Comparison of ENCODE assay signal across 10 cellular contexts in the genomic region with DNA sequence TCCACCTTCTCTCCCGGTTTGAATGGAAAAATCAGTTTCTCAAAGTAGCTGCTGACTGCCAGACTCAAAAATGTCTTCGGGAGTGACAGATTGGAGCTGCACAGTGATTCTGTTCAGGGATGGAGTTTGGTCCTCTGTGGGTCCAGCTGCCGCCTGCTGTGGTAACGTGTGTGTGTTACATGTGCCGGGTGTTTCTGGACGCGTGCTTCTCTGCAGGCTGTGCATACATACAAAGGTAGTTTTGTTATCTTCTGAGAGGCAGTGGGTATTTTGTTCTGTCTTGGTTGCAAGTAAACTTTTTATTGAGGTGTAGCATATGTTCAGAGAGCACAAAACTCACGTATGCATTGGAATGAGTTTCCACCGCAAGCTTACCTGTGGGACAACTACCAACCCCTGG. TPM values are rescaled to one million over a fixed set of nuclear protein-coding genes. Genes with fewer than 3 reads are reported as not detected.
DNase-seq lines count a peak whose midpoint lies in the region; ATAC-seq, FAIRE-seq and TF ChIP-seq lines count a peak whose summit lies in the region.
"Had no signal": no experiment of that assay in that cellular context is flagged by ENCODE, and none has a peak within 500 bp of the region (broad histone marks: within the 10 kb centered on the region; RNA-seq: fewer than 3 reads in every experiment).

No MANE protein-coding gene starts in this region.

- no peak for TF ChIP-seq RAD21 in HepG2 (CRISPR knock-in tag; IDR thresholded peaks at IDR 0.05)

- H4K20me1 ChIP-seq in HepG2 (ENCODE audit: insufficient read depth, low read length) = no peaks in the 10 kb centered on the region

- in situ Hi-C loops in HepG2 (cut with HindIII; ENCODE audit: extremely low pct_ligation_motif_present, low pct_unique_long_range_greater_than_20kb) = no loop called here

- H3K27me3 ChIP-seq in right lobe of liver (no peaks in the 10 kb centered on the region), HepG2 (ENCODE audit: control insufficient read depth in 1 of 2, insufficient read depth in 2 of 2, low read length in 2 of 2) (no peaks in the 10 kb centered on the region), duodenal mucosa (ENCODE audit: control insufficient read depth in 1 of 2, insufficient read depth in 2 of 2, low read length in 2 of 2) (no peaks in the 10 kb centered on the region), muscle layer of colon (ENCODE audit: control insufficient read depth in 1 of 2, insufficient read depth in 2 of 2, low read length in 2 of 2) (no peaks in the 10 kb centered on the region)

- no peaks in the 10 kb centered on the region for H3K79me2 ChIP-seq in HepG2 (ENCODE audit: insufficient read depth, low read length)

- no peak for TF ChIP-seq EP300 in HepG2 (IDR thresholded peaks at IDR 0.05; ENCODE audit: low read depth in 2 of 2, low read length in 2 of 2)
- TF ChIP-seq EP300 in HepG2 (CRISPR knock-in tag; IDR thresholded peaks at IDR 0.05; ENCODE audit: borderline replicate concordance) = no peak

- H3K4me1 ChIP-seq in right lobe of liver = peaks cover 0 to 7% (median 0%) of the 10 kb centered on the region in 4 donors
- H3K4me1 ChIP-seq in HepG2 (ENCODE audit: insufficient read depth, low read length) = peaks cover 34% of the 10 kb centered on the region
- peaks cover 14 to 25% of the 10 kb centered on the region in 2 donors for H3K4me1 ChIP-seq in duodenal mucosa (ENCODE audit: control insufficient read depth in 1 of 2, insufficient read depth in 2 of 2, low read length in 2 of 2)
- peaks cover 50% of the 10 kb centered on the region for H3K4me1 ChIP-seq in muscle layer of colon (ENCODE audit: insufficient read depth, low read length)

- H3K27ac ChIP-seq in right lobe of liver = peak overlapping the region in 2 of 3 donors; percentile 7 to 67
- no peak overlapping the region for H3K27ac ChIP-seq in HepG2 (ENCODE audit: extremely low read length, insufficient read depth, low read length)
- peak overlapping the region; percentile 60 for H3K27ac ChIP-seq in duodenal mucosa (ENCODE audit: low read depth, low read length)
- H3K27ac ChIP-seq in muscle layer of colon (ENCODE audit: low read depth, low read length) = peak overlapping the region; percentile 88

- H3K9ac ChIP-seq in HepG2 (ENCODE audit: insufficient read depth, low read depth, low read length) (no peak overlapping the region), duodenal mucosa (ENCODE audit: low read depth in 1 of 2, low read length in 2 of 2) (no peak overlapping the region), muscle layer of colon (ENCODE audit: low read length) (peak overlapping the region; percentile 37)

- peak overlapping the region in 1 of 3 donors; percentile 28 for H3K4me3 ChIP-seq in right lobe of liver
- no peak overlapping the region for H3K4me3 ChIP-seq in HepG2 (replicated peaks in 1 of 3; ENCODE audit: insufficient read depth in 1 of 3, low read depth in 2 of 3, low read length in 3 of 3)
- peak overlapping the region; percentile 49 to 58 for H3K4me3 ChIP-seq in duodenal mucosa (ENCODE audit: low read depth in 1 of 2, low read length in 2 of 2)
- H3K4me3 ChIP-seq in muscle layer of colon (ENCODE audit: low read depth in 1 of 2, low read length in 2 of 2) = peak overlapping the region; percentile 58 to 71

- no peak overlapping the region for H3K4me2 ChIP-seq in HepG2 (ENCODE audit: low read depth, low read length)

- no peak for TF ChIP-seq POLR2A in right lobe of liver (IDR thresholded peaks at IDR 0.05)
- no peak for TF ChIP-seq POLR2A in HepG2 (IDR thresholded peaks at IDR 0.05; ENCODE audit: insufficient read depth in 1 of 2, low read depth in 2 of 2, low read length in 2 of 2)

- no peak for DNase-seq in right lobe of liver
- DNase-seq in HepG2 (ENCODE audit: low spot score) = no peak
- DNase-seq in activated gamma-delta T cell treated with Interleukin-2 at 50 U/mL for 16 hours = no peak
- no peak for DNase-seq in mucosa of gallbladder (ENCODE audit: low spot score)
- no peak for DNase-seq in stimulated activated CD4-positive, alpha-beta T cell treated with anti-CD3 and anti-CD28 coated beads, Interleukin-4, amount 100 ng/mL, for 24 hours
- no peak for DNase-seq in stimulated activated CD4-positive, alpha-beta T cell treated with anti-CD3 and anti-CD28 coated beads, Interleukin-4, amount 100 ng/mL, for 1 hour
- DNase-seq: activated CD8-positive, alpha-beta T cell treated with anti-CD3 and anti-CD28 coated beads for 36 hours; CD4-positive, CD25-positive, alpha-beta regulatory T cell had no signal

- FAIRE-seq in HepG2 (lab: Jason Lieb, UNC) = no peak

- TF ChIP-seq CTCF in right lobe of liver (IDR thresholded peaks at IDR 0.05) (no peak), HepG2 (CRISPR knock-in tag; IDR thresholded peaks at IDR 0.05) (no peak)

- CTCF ChIA-PET in HepG2 (lab: Yijun Ruan, JAX; ENCODE audit: low intra/inter-chr PET ratio, low total read pairs) = no interaction called here

- H3K36me3 ChIP-seq in right lobe of liver = peaks cover 0 to 13% (median 0%) of the 10 kb centered on the region in 4 donors
- H3K36me3 ChIP-seq in HepG2 (replicated peaks in 1 of 2; ENCODE audit: control insufficient read depth in 1 of 2, insufficient read depth in 2 of 2, low read length in 2 of 2) = no peaks in the 10 kb centered on the region
- H3K36me3 ChIP-seq in duodenal mucosa (ENCODE audit: control insufficient read depth in 1 of 2, insufficient read depth in 2 of 2, low read length in 2 of 2) = peaks cover 23 to 44% of the 10 kb centered on the region in 2 donors
- H3K36me3 ChIP-seq in muscle layer of colon (ENCODE audit: insufficient read depth, low read length) = no peaks in the 10 kb centered on the region

- H3K9me3 ChIP-seq in right lobe of liver (no peaks in the 10 kb centered on the region), HepG2 (ENCODE audit: low read length) (no peaks in the 10 kb centered on the region), duodenal mucosa (ENCODE audit: control insufficient read depth in 1 of 2, low read length in 2 of 2) (no peaks in the 10 kb centered on the region), muscle layer of colon (ENCODE audit: low read length) (no peaks in the 10 kb centered on the region)

- ATAC-seq in right lobe of liver (no peak), HepG2 (no peak)
- ATAC-seq: activated CD8-positive, alpha-beta T cell treated with anti-CD3 and anti-CD28 coated beads for 36 hours had no signal

- intact Hi-C loops in right lobe of liver (cut with DNase I) (no loop called here), HepG2 (cut with micrococcal nuclease; ENCODE audit: unreplicated experiment) (no loop called here)

- POLR2A ChIA-PET in HepG2 (lab: Yijun Ruan, JAX) = interaction anchor here (2.2 to 3.0 kb wide), 2 partner anchors 11 to 14 kb away, joined by 5 to 22 read pairs; no protein-coding TSS in a partner anchor

- H2AFZ ChIP-seq in HepG2 (ENCODE audit: low read length) = no peak overlapping the region

- BruUV-seq in HepG2 (replicated peaks; lab: Mats Ljungman, UMichigan) = no TSS peak

- WGBS in right lobe of liver (ENCODE audit: insufficient coverage, low coverage, low lambda C conversion rate, missing lambda C conversion rate) = 69% methylated on average over 5 of the region's 9 CpGs
- WGBS in HepG2 (ENCODE audit: low lambda C conversion rate) = 95% methylated on average over 9 of the region's 9 CpGs

TF ChIP-seq in HepG2, 621 proteins besides CTCF, POLR2A, EP300 and RAD21:
- TF ChIP-seq SALL2 (CRISPR knock-in tag; IDR thresholded peaks at IDR 0.05) (no peak), ZNF484 (CRISPR knock-in tag; IDR thresholded peaks at IDR 0.05; ENCODE audit: borderline replicate concordance, low read depth) (no peak), ZNF883 (CRISPR knock-in tag; IDR thresholded peaks at IDR 0.05; ENCODE audit: not compliant biosample characterization) (no peak), NR1H2 (CRISPR knock-in tag; IDR thresholded peaks at IDR 0.05; ENCODE audit: borderline replicate concordance, low read depth) (no peak), ZNF629 (CRISPR knock-in tag; conservative IDR thresholded peaks at IDR 0.05) (no peak), SRSF1 (optimal IDR thresholded peaks at IDR 0.05; ENCODE audit: low read depth, low read length) (no peak), ELF1 (CRISPR knock-in tag; IDR thresholded peaks at IDR 0.05) (no peak)

RNA-seq across cellular contexts. Expression of gene NAA20, which starts 41.3 kb away (rescaled TPM):
- 10 to 100 TPM; 34.0 to 48.0 (median 41.7) TPM for total RNA-seq in right lobe of liver
- 82.8 and 114 TPM in 2 replicates for total RNA-seq in HepG2 (2016; rRNA removed; fragmentation: Illumina TruSeq; extraction: Trizol)
- 21.7 and 25.6 TPM in 2 replicates for total RNA-seq in HepG2 (2016; cell fraction: cytosol; rRNA removed; fragmentation: Illumina TruSeq; extraction: Trizol; ENCODE audit: low read depth)
- 86.7 and 113 TPM in 2 replicates for total RNA-seq in HepG2 (2016; cell fraction: insoluble cytoplasmic fraction; rRNA removed; fragmentation: Illumina TruSeq; extraction: Trizol)
- 37.5 and 43.6 TPM in 2 replicates for total RNA-seq in HepG2 (2016; cell fraction: membrane; rRNA removed; fragmentation: Illumina TruSeq; extraction: Trizol)
- total RNA-seq in HepG2 (2016; cell fraction: nucleus; rRNA removed; fragmentation: Illumina TruSeq; extraction: Trizol) = 54.4 and 60.1 TPM in 2 replicates
- 62.9 and 81.9 TPM in 2 replicates for polyA plus RNA-seq in HepG2 (2011; rRNA removed)
- 50.7 and 67.7 TPM in 2 replicates for polyA plus RNA-seq in HepG2 (2011; cell fraction: cytosol; rRNA removed)
- 23.7 and 25.9 TPM in 2 replicates for polyA plus RNA-seq in HepG2 (2011; cell fraction: nucleus; rRNA removed)
- polyA plus RNA-seq in HepG2 (2012) = 95.6 and 106 TPM in 2 replicates
- 28.8 and 29.8 TPM in 2 replicates for polyA plus RNA-seq in HepG2 (2016; cell fraction: cytosol; fragmentation: Illumina TruSeq; extraction: Trizol; ENCODE audit: low read depth)
- polyA plus RNA-seq in HepG2 (2016; cell fraction: insoluble cytoplasmic fraction; fragmentation: Illumina TruSeq; extraction: Trizol; ENCODE audit: low read depth) = 148 and 163 TPM in 2 replicates
- 36.9 and 37.4 TPM in 2 replicates for polyA plus RNA-seq in HepG2 (2016; cell fraction: membrane; fragmentation: Illumina TruSeq; extraction: Trizol; ENCODE audit: low read depth)
- polyA plus RNA-seq in HepG2 (2016; cell fraction: nucleus; fragmentation: Illumina TruSeq; extraction: Trizol; ENCODE audit: insufficient read depth, low read depth) = 119 and 123 TPM in 2 replicates
- 14.8 and 29.0 TPM in 2 replicates for polyA minus RNA-seq in HepG2 (2011; rRNA and poly(A)+ RNA removed; ENCODE audit: low replicate concordance)
- polyA minus RNA-seq in HepG2 (2011; cell fraction: cytosol; rRNA and poly(A)+ RNA removed) = 25.5 and 28.8 TPM in 2 replicates
- 45.3 and 48.5 TPM in 2 replicates for polyA minus RNA-seq in HepG2 (2011; cell fraction: nucleus; rRNA and poly(A)+ RNA removed)
- total RNA-seq in mucosa of gallbladder = 54.3 TPM

Comparison
In these comparisons a context has a peak if more than half of its experiments do, and no peak if none do; other contexts are left out.
1. H3K4me3 ChIP-seq: peak in duodenal mucosa (2 of 2) and muscle layer of colon (2 of 2); none in HepG2 (0 of 3).